ENCODE assay signal across 9 cellular contexts in the genomic region with DNA sequence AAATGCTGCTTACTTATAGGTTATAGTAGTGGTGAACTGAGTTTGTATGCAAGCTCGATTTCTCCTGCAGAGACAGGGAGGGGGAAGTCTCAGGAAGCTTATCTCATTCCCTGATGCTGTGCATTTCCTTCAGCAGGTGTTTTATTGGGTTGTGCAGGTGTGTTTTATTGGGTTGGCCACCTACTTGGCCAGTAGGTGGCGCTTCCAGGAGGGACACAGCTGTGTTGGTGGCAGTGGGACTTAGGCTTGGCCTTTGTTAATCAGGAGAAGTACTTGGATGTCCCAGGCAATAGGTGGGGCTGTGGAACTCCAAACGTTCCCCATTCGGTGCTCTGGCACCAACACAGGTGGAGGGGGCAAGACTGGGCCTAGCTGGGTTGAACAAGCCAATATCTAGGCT.
DNase-seq lines count a peak whose midpoint lies in the region; ATAC-seq and TF ChIP-seq lines count a peak whose summit lies in the region.
"Had no signal": no experiment of that assay in that cellular context is flagged by ENCODE, and none has a peak within 500 bp of the region (broad histone marks: within the 10 kb centered on the region; RNA-seq: fewer than 3 reads in every experiment).

No MANE protein-coding gene starts in this region.

- H3K4me3 Mint-ChIP-seq in HFFc6: no peak overlapping the region
- no peak overlapping the region for H3K4me3 Mint-ChIP-seq in WTC11
- H3K4me3 Mint-ChIP-seq: naive thymus-derived CD8-positive, alpha-beta T cell had no signal

- CTCF ChIA-PET in WTC11 (lab: Charles Lee): interaction anchor here (0.6 to 1.7 kb wide), 6 partner anchors 11 to 418 kb away, joined by 3 to 6 read pairs (median 3); no protein-coding TSS in a partner anchor

- H3K4me1 ChIP-seq in right lobe of liver: no peaks in the 10 kb centered on the region

- ATAC-seq in WTC11 (peak; percentile 97), right lobe of liver (peak in 3 of 4 donors; percentile 33 to 49 (median 43)), HG03571 (IDR thresholded peaks at IDR 0.05; ENCODE audit: unreplicated experiment) (no peak), HG03442 (IDR thresholded peaks at IDR 0.05; ENCODE audit: unreplicated experiment) (no peak)
- ATAC-seq: naive thymus-derived CD8-positive, alpha-beta T cell had no signal

- DNase-seq in GM12865 (ENCODE audit: low read depth): peak; percentile 6
- DNase-seq in HFFc6: no peak
- DNase-seq in WTC11 (ENCODE audit: low spot score): peak; percentile 58
- DNase-seq in right lobe of liver: peak in 1 of 3 donors; percentile 31
- no peak for DNase-seq in NCI-H1048 (lab: John Stamatoyannopoulos, UW)
- DNase-seq: effector CD8-positive, alpha-beta T cell; naive thymus-derived CD8-positive, alpha-beta T cell had no signal

- H3K4me3 ChIP-seq in GM12865 (ENCODE audit: low read depth, low read length) (no peak overlapping the region), right lobe of liver (no peak overlapping the region)

- H3K9me3 ChIP-seq in right lobe of liver: no peaks in the 10 kb centered on the region

- no peak overlapping the region for H3K27ac ChIP-seq in right lobe of liver

- H3K27me3 Mint-ChIP-seq in HFFc6 (ENCODE audit: insufficient read depth) (no peaks in the 10 kb centered on the region), WTC11 (ENCODE audit: low read depth) (no peaks in the 10 kb centered on the region)
- H3K27me3 Mint-ChIP-seq: naive thymus-derived CD8-positive, alpha-beta T cell had no signal

- H3K9me3 Mint-ChIP-seq in HFFc6: peaks cover 7% of the 10 kb centered on the region
- H3K9me3 Mint-ChIP-seq in WTC11: no peaks in the 10 kb centered on the region

- POLR2A ChIA-PET in WTC11 (lab: Charles Lee): no interaction called here

- TF ChIP-seq POLR2A in right lobe of liver (IDR thresholded peaks at IDR 0.05): no peak

- no peaks in the 10 kb centered on the region for H3K27me3 ChIP-seq in right lobe of liver

- 37% methylated on average over 4 of the region's 4 CpGs for WGBS in right lobe of liver (ENCODE audit: insufficient coverage, low coverage, low lambda C conversion rate, missing lambda C conversion rate)

- H3K36me3 Mint-ChIP-seq in HFFc6 (ENCODE audit: low read depth): no peaks in the 10 kb centered on the region
- H3K36me3 Mint-ChIP-seq in WTC11: no peaks in the 10 kb centered on the region

- no peak overlapping the region for H3K27ac Mint-ChIP-seq in HFFc6
- no peak overlapping the region for H3K27ac Mint-ChIP-seq in WTC11
- H3K27ac Mint-ChIP-seq: naive thymus-derived CD8-positive, alpha-beta T cell had no signal

- peak; percentile 27 for TF ChIP-seq CTCF in GM12865 (IDR thresholded peaks at IDR 0.05; ENCODE audit: insufficient read depth, low read depth, low read length, missing control alignments)
- 0 out of 2 replicates have a peak, but pooled peaks have one; percentile 10 for TF ChIP-seq CTCF in HFFc6 (IDR thresholded peaks at IDR 0.05)
- peak; percentile 57 for TF ChIP-seq CTCF in WTC11 (IDR thresholded peaks at IDR 0.05)
- peak; percentile 17 to 49 (median 32) for TF ChIP-seq CTCF in right lobe of liver (IDR thresholded peaks at IDR 0.05)

- H3K4me1 Mint-ChIP-seq in HFFc6 (ENCODE audit: low read depth): no peaks in the 10 kb centered on the region
- H3K4me1 Mint-ChIP-seq in WTC11: peaks cover 8% of the 10 kb centered on the region
- H3K4me1 Mint-ChIP-seq: naive thymus-derived CD8-positive, alpha-beta T cell had no signal

- intact Hi-C loops in right lobe of liver (cut with DNase I): no loop called here

- no peaks in the 10 kb centered on the region for H3K36me3 ChIP-seq in right lobe of liver

TF ChIP-seq in WTC11, 78 proteins besides CTCF, POLR2A, EP300 and RAD21:
- TF ChIP-seq SP1 (CRISPR knock-in tag; conservative IDR thresholded peaks at IDR 0.05) (no peak), ELF4 (CRISPR knock-in tag; IDR thresholded peaks at IDR 0.05; ENCODE audit: low read depth) (no peak), KAT7 (CRISPR knock-in tag; IDR thresholded peaks at IDR 0.05; ENCODE audit: borderline replicate concordance) (no peak), GRHL2 (CRISPR knock-in tag; IDR thresholded peaks at IDR 0.05; ENCODE audit: insufficient replicate concordance, severe bottlenecking) (no peak)
- TF ChIP-seq, protein P1, sequence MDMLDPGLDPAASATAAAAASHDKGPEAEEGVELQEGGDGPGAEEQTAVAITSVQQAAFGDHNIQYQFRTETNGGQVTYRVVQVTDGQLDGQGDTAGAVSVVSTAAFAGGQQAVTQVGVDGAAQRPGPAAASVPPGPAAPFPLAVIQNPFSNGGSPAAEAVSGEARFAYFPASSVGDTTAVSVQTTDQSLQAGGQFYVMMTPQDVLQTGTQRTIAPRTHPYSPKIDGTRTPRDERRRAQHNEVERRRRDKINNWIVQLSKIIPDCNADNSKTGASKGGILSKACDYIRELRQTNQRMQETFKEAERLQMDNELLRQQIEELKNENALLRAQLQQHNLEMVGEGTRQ (CRISPR knock-in tag; IDR thresholded peaks at IDR 0.05): no peak

Comparison
In these comparisons a context has a peak if more than half of its experiments do, and no peak if none do; other contexts are left out.
1. DNase-seq: peak in GM12865 (single experiment) and WTC11 (single experiment); none in HFFc6 (single experiment) and NCI-H1048 (single experiment).
2. ATAC-seq: peak in WTC11 (single experiment) and right lobe of liver (3 of 4); none in HG03571 (single experiment) and HG03442 (single experiment).
3. Peak in every context shown above with its lines, with median percentiles within 50 percentile points of each other: CTCF ChIP-seq.